1 cellular context compared by ENCODE assay signal in genomic region chr1:31644560-31645273, GRCh38.
TF ChIP-seq lines count a peak whose summit lies in the region.

Gene PEF1, minus strand, starts transcription at chr1:31644876. Its CDS starts 12 bp downstream, at chr1:31644864.

TF ChIP-seq in K562, 482 proteins besides CTCF, POLR2A, EP300 and RAD21 (continued from another document and continues in another):
- no peak for TF ChIP-seq RFX1 (IDR thresholded peaks at IDR 0.05)
- TF ChIP-seq NKRF (IDR thresholded peaks at IDR 0.05; ENCODE audit: borderline replicate concordance), result peak; percentile 87; the same call in 1 of the 2 replicates
- peak; percentile 74 for TF ChIP-seq RBBP5 (IDR thresholded peaks at IDR 0.05; ENCODE audit: borderline replicate concordance, insufficient read depth, low read length, poor library complexity, severe bottlenecking)
- peak in 1 of 2 experiments; percentile 96; a peak in 3 of 4 replicates for TF ChIP-seq CSDE1 (IDR thresholded peaks at IDR 0.05)
- TF ChIP-seq SRSF9 (IDR thresholded peaks at IDR 0.05; ENCODE audit: borderline replicate concordance, low read depth, low read length), result no peak
- no peak for TF ChIP-seq ZZZ3 (IDR thresholded peaks at IDR 0.05)
- no peak for TF ChIP-seq FOXK1 (CRISPR knock-in tag; IDR thresholded peaks at IDR 0.05; ENCODE audit: borderline replicate concordance)
- peak; percentile 93 for TF ChIP-seq MEIS2 (IDR thresholded peaks at IDR 0.05; ENCODE audit: partially characterized antibody)
- TF ChIP-seq ZFX (CRISPR knock-in tag; IDR thresholded peaks at IDR 0.05), result peak; percentile 96
- TF ChIP-seq NFE2L1 (tag; IDR thresholded peaks at IDR 0.05; ENCODE audit: borderline replicate concordance, low read depth), result no peak
- TF ChIP-seq RB1 (IDR thresholded peaks at IDR 0.05; ENCODE audit: low read depth), result peak; percentile 88
- no peak for TF ChIP-seq MECOM (CRISPR knock-in tag; IDR thresholded peaks at IDR 0.05)
- peak; percentile 74; the same call in 1 of the 2 replicates for TF ChIP-seq FOXP1 (CRISPR knock-in tag; IDR thresholded peaks at IDR 0.05)
- peak; percentile 39; the same call in 1 of the 2 replicates for TF ChIP-seq STAT6 (CRISPR knock-in tag; IDR thresholded peaks at IDR 0.05)
- TF ChIP-seq REST (CRISPR knock-in tag; IDR thresholded peaks at IDR 0.05; ENCODE audit: low read depth), result peak; percentile 72; the same call in 1 of the 2 replicates
- TF ChIP-seq PHF20 (IDR thresholded peaks at IDR 0.05; ENCODE audit: partially characterized antibody), result peak; percentile 99
- peak; percentile 92 for TF ChIP-seq ESRRA (IDR thresholded peaks at IDR 0.05; ENCODE audit: borderline replicate concordance, low read depth)
- TF ChIP-seq ELF2 (CRISPR knock-in tag; IDR thresholded peaks at IDR 0.05), result peak; percentile 87
- TF ChIP-seq ARID4B (CRISPR knock-in tag; IDR thresholded peaks at IDR 0.05), result peak; percentile 76; the same call in 1 of the 2 replicates
- peak in 1 of 2 experiments; percentile 31; a peak in 1 of 4 replicates for TF ChIP-seq TRIM24 (IDR thresholded peaks at IDR 0.05)
- 0 out of 2 replicates have a peak, but pooled peaks have one; percentile 10 for TF ChIP-seq JUNB (CRISPR knock-in tag; conservative IDR thresholded peaks at IDR 0.05)
- no peak for TF ChIP-seq ID3 (CRISPR knock-in tag; IDR thresholded peaks at IDR 0.05)
- peak; percentile 6; the same call in 1 of the 2 replicates for TF ChIP-seq ID3 (tag; IDR thresholded peaks at IDR 0.05)
- TF ChIP-seq TBL1XR1 (IDR thresholded peaks at IDR 0.05; ENCODE audit: low read length in 2 of 2), result peak; percentile 10 to 87; a peak in 2 of 4 replicates
- TF ChIP-seq ZHX1 (conservative IDR thresholded peaks at IDR 0.05; ENCODE audit: low read length), result peak; percentile 89; the same call in 1 of the 2 replicates
- peak; percentile 97 for TF ChIP-seq CREM (IDR thresholded peaks at IDR 0.05; ENCODE audit: low read depth)
- peak; percentile 94 for TF ChIP-seq DIDO1 (tag; IDR thresholded peaks at IDR 0.05; ENCODE audit: low read depth)
- peak; percentile 33 for TF ChIP-seq RBM22 (IDR thresholded peaks at IDR 0.05; ENCODE audit: low read depth, low read length, poor library complexity, severe bottlenecking)
- 0 out of 2 replicates have a peak, but pooled peaks have one; percentile 39 for TF ChIP-seq NFIC (IDR thresholded peaks at IDR 0.05)
- TF ChIP-seq NONO (IDR thresholded peaks at IDR 0.05; ENCODE audit: low read depth in 2 of 2, low read length in 1 of 2), result no peak
- TF ChIP-seq USF1 (CRISPR knock-in tag; IDR thresholded peaks at IDR 0.05), result no peak
- peak; percentile 87 for TF ChIP-seq ELF1 (tag; IDR thresholded peaks at IDR 0.05)
- TF ChIP-seq ZMIZ1 (IDR thresholded peaks at IDR 0.05; ENCODE audit: low read depth in 2 of 2, low read length in 2 of 2), result no peak
- 0 out of 2 replicates have a peak, but pooled peaks have one; percentile 10 for TF ChIP-seq SMARCE1 (IDR thresholded peaks at IDR 0.05)
